1 cellular context compared by ENCODE assay signal in the genomic region with DNA sequence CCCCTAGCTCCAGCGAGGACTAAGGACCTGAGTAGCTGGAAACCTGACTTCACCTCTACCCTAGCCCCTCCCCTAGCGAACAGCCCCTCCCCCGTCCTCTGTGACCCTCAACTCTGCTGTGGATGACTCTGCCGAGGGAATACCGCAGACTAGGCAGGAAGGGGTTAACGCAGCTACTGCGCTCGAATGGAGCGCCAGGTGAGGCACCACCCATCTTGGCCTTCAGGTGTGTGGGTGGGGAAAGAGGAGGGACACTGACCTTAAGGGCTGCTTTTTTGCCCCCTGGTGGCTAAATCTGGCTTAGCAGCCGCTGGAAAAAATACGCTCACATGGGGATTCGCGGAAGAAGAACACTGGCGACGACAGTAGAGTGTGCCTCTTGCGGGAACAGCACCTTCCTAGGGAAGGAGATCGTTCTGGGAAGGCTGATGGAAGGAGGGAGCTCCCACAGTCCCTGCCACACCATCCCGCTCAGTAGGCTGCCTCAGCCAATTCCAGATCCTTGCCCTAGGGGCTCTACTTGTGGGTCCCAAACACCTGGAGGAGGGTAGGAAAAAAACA.
TF ChIP-seq lines count a peak whose summit lies in the region.

No MANE protein-coding gene starts in this region.

TF ChIP-seq in SK-N-SH, 30 proteins besides CTCF, POLR2A, EP300 and RAD21 (continued from another document):
- TF ChIP-seq MAX (IDR thresholded peaks at IDR 0.05; ENCODE audit: low read depth), result peak; percentile 61; the same call in 1 of the 2 replicates
- TF ChIP-seq ELF1 (IDR thresholded peaks at IDR 0.05), result peak; percentile 35; the same call in 1 of the 2 replicates
- TF ChIP-seq USF1 (IDR thresholded peaks at IDR 0.05; ENCODE audit: borderline replicate concordance, low read depth), result no peak
- TF ChIP-seq SMC3 (IDR thresholded peaks at IDR 0.05; ENCODE audit: low read depth, low read length), result peak; percentile 85
- no peak for TF ChIP-seq FOXJ3 (CRISPR knock-in tag; IDR thresholded peaks at IDR 0.05)
